ENCODE assay signal across 8 cellular contexts in genomic region chr7:35038340-35038738, GRCh38. TPM values are rescaled to one million over a fixed set of nuclear protein-coding genes. Genes with fewer than 3 reads are reported as not detected.
DNase-seq lines count a peak whose midpoint lies in the region; ATAC-seq and TF ChIP-seq lines count a peak whose summit lies in the region.

No MANE protein-coding gene starts in this region.

- H3K4me1 Mint-ChIP-seq in CD8-positive, alpha-beta memory T cell = peaks cover 24 to 35% (median 30%) of the 10 kb centered on the region in 3 donors
- H3K4me1 Mint-ChIP-seq in endodermal cell = peaks cover 24% of the 10 kb centered on the region

- H3K9me2 ChIP-seq in OCI-LY7 (ENCODE audit: insufficient read depth, low read length) = no peaks in the 10 kb centered on the region

- ATAC-seq in HG03095 (IDR thresholded peaks at IDR 0.05; ENCODE audit: unreplicated experiment) (no peak), GM19455 (IDR thresholded peaks at IDR 0.05; ENCODE audit: unreplicated experiment) (no peak), HG03108 (IDR thresholded peaks at IDR 0.05; ENCODE audit: unreplicated experiment) (no peak)

- peak overlapping the region; percentile 99 for H2AFZ ChIP-seq in OCI-LY7 (ENCODE audit: low read length)
- H2AFZ ChIP-seq in osteoblast (ENCODE audit: low read length) = peak overlapping the region; percentile 97

- H3K79me2 ChIP-seq in OCI-LY7 (ENCODE audit: insufficient read depth, low read depth, low read length) (no peaks in the 10 kb centered on the region), osteoblast (ENCODE audit: insufficient read depth, low read length) (peaks cover 24% of the 10 kb centered on the region)

- peaks cover 17% of the 10 kb centered on the region for H3K4me1 ChIP-seq in CD8-positive, alpha-beta memory T cell (ENCODE audit: insufficient read depth, low read length)
- H3K4me1 ChIP-seq in OCI-LY7 (ENCODE audit: insufficient read depth, low read length, poor library complexity, severe bottlenecking) = peaks cover 27% of the 10 kb centered on the region
- peaks cover 3% of the 10 kb centered on the region for H3K4me1 ChIP-seq in endodermal cell (ENCODE audit: control insufficient read depth, insufficient read depth, low read length)
- H3K4me1 ChIP-seq in osteoblast (ENCODE audit: insufficient read depth, low read length) = peaks cover 20% of the 10 kb centered on the region

- peaks cover 0 to 1% of the 10 kb centered on the region in 2 donors for H3K27me3 Mint-ChIP-seq in CD8-positive, alpha-beta memory T cell
- H3K27me3 Mint-ChIP-seq in endodermal cell (ENCODE audit: insufficient read depth) = peaks cover 49% of the 10 kb centered on the region

- H3K27ac Mint-ChIP-seq in CD8-positive, alpha-beta memory T cell = peak overlapping the region in 7 of 8 donors; percentile 74 to 95 (median 90)
- H3K27ac Mint-ChIP-seq in endodermal cell = peak overlapping the region; percentile 89

- peaks cover 0 to 6% (median 0%) of the 10 kb centered on the region in 3 donors for H3K36me3 Mint-ChIP-seq in CD8-positive, alpha-beta memory T cell
- H3K36me3 Mint-ChIP-seq in endodermal cell (ENCODE audit: low read depth) = no peaks in the 10 kb centered on the region

- no peak overlapping the region for H3K27ac ChIP-seq in CD8-positive, alpha-beta memory T cell (ENCODE audit: low read depth, low read length)
- H3K27ac ChIP-seq in OCI-LY7 (ENCODE audit: low read depth, low read length, poor library complexity, severe bottlenecking) (no peak overlapping the region), endodermal cell (ENCODE audit: low read depth, low read length) (no peak overlapping the region), osteoblast (ENCODE audit: low read depth, low read length) (no peak overlapping the region)

- BruUV-seq in OCI-LY7 (replicated peaks; lab: Mats Ljungman, UMichigan) = no TSS peak

- intact Hi-C loops in OCI-LY7 (cut with micrococcal nuclease; ENCODE audit: unreplicated experiment) = loop anchor here (5.0 kb wide), 3 partner anchors 91 to 649 kb away; partner anchors contain the start of gene TBX20

- H4K20me1 ChIP-seq in OCI-LY7 (ENCODE audit: insufficient read depth, low read length) (no peaks in the 10 kb centered on the region), osteoblast (ENCODE audit: insufficient read depth, low read length) (peaks cover 19% of the 10 kb centered on the region)

- CTCF ChIA-PET in CD8-positive, alpha-beta memory T cell (lab: Charles Lee) = interaction anchor here (1.8 kb wide), 1 partner anchor 387 kb away, joined by 4 read pairs; no protein-coding TSS in a partner anchor
- CTCF ChIA-PET in OCI-LY7 (lab: Charles Lee; ENCODE audit: unreplicated experiment) = no interaction called here

- H3K4me3 Mint-ChIP-seq in CD8-positive, alpha-beta memory T cell = peak overlapping the region; percentile 79 to 91 (median 86)
- peak overlapping the region; percentile 89 for H3K4me3 Mint-ChIP-seq in endodermal cell

- DNase-seq in CD8-positive, alpha-beta memory T cell = no peak
- DNase-seq in OCI-LY7 (ENCODE audit: low spot score) = no peak
- no peak for DNase-seq in endodermal cell
- DNase-seq in osteoblast (ENCODE audit: insufficient read length, low spot score, missing footprints) = no peak
- no peak for DNase-seq in OCI-M2 (lab: John Stamatoyannopoulos, UW; ENCODE audit: unreplicated experiment)

- H3K36me3 ChIP-seq in CD8-positive, alpha-beta memory T cell (ENCODE audit: insufficient read depth, low read length) = no peaks in the 10 kb centered on the region
- H3K36me3 ChIP-seq in OCI-LY7 (ENCODE audit: insufficient read depth, low read length) (no peaks in the 10 kb centered on the region), endodermal cell (ENCODE audit: control insufficient read depth, insufficient read depth, low read length) (no peaks in the 10 kb centered on the region), osteoblast (ENCODE audit: insufficient read depth, low read length) (no peaks in the 10 kb centered on the region)

- H3K27me3 ChIP-seq in CD8-positive, alpha-beta memory T cell (ENCODE audit: insufficient read depth, low read length, poor library complexity, severe bottlenecking) = no peaks in the 10 kb centered on the region
- H3K27me3 ChIP-seq in endodermal cell (ENCODE audit: control insufficient read depth, insufficient read depth, low read length, poor library complexity, severe bottlenecking) (peaks cover 30% of the 10 kb centered on the region), osteoblast (ENCODE audit: insufficient read depth, low read length) (no peaks in the 10 kb centered on the region)

- H3K4me2 ChIP-seq in OCI-LY7 (ENCODE audit: low read length) (peak overlapping the region; percentile 88), osteoblast (ENCODE audit: insufficient read depth, low read length) (peak overlapping the region; percentile 94)

- POLR2A ChIA-PET in CD8-positive, alpha-beta memory T cell (lab: Charles Lee) = no interaction called here
- POLR2A ChIA-PET in OCI-LY7 (lab: Charles Lee) = no interaction called here

- peak overlapping the region; percentile 62 for H3K4me3 ChIP-seq in CD8-positive, alpha-beta memory T cell (ENCODE audit: low read length)
- H3K4me3 ChIP-seq in OCI-LY7 (ENCODE audit: low read depth, low read length, poor library complexity, severe bottlenecking) (peak overlapping the region; percentile 70), endodermal cell (ENCODE audit: low read length) (peak overlapping the region; percentile 82), osteoblast (ENCODE audit: insufficient read depth, low read length) (peak overlapping the region; percentile 78)

- peak overlapping the region; percentile 34 for H3K9ac ChIP-seq in endodermal cell (ENCODE audit: extremely low read depth, low read length, poor library complexity, severe bottlenecking)

- TF ChIP-seq CTCF in OCI-LY7 (conservative IDR thresholded peaks at IDR 0.05; ENCODE audit: low read length) = no peak
- no peak for TF ChIP-seq CTCF in endodermal cell (conservative IDR thresholded peaks at IDR 0.05)
- no peak for TF ChIP-seq CTCF in osteoblast (IDR thresholded peaks at IDR 0.05; ENCODE audit: extremely low read depth, low read depth, low read length)

- no peaks in the 10 kb centered on the region for H3K9me3 Mint-ChIP-seq in CD8-positive, alpha-beta memory T cell
- no peaks in the 10 kb centered on the region for H3K9me3 Mint-ChIP-seq in endodermal cell

- H3K9me3 ChIP-seq in CD8-positive, alpha-beta memory T cell (ENCODE audit: low read length) = no peaks in the 10 kb centered on the region
- H3K9me3 ChIP-seq in OCI-LY7 (ENCODE audit: low read length) = no peaks in the 10 kb centered on the region
- no peaks in the 10 kb centered on the region for H3K9me3 ChIP-seq in endodermal cell (ENCODE audit: control insufficient read depth, low read length)
- H3K9me3 ChIP-seq in osteoblast (ENCODE audit: low read depth, low read length) = no peaks in the 10 kb centered on the region

- WGBS in endodermal cell (ENCODE audit: insufficient coverage in 1 of 2, insufficient read length in 1 of 2), 2 experiments = 39 to 54% methylated on average over 6 to 8 of the region's 8 CpGs

RNA-seq across cellular contexts. Expression of gene DPY19L1, which starts 1.1 kb away (rescaled TPM):
- 10 to 100 TPM; 15.9 to 16.2 TPM for total RNA-seq in CD8-positive, alpha-beta memory T cell
- polyA plus RNA-seq in CD8-positive, alpha-beta memory T cell = 3.2 TPM
- 5.8 and 12.5 TPM in 2 replicates for total RNA-seq in OCI-LY7 (2014; rRNA removed; shearing (Covaris generic))
- 16.7 and 17.6 TPM in 2 replicates for total RNA-seq in OCI-LY7 (2022)
- 10 to 100 TPM; 35.8 to 75.1 TPM for total RNA-seq in endodermal cell
- 33.4 TPM for polyA plus RNA-seq in endodermal cell (2013, experiment 1 of 2)
- polyA plus RNA-seq in endodermal cell (2013, experiment 2 of 2) = 34.5 TPM
- 27.1 and 36.2 TPM in 2 replicates for total RNA-seq in osteoblast
